ENCODE assay signal across 8 cellular contexts in the genomic region with DNA sequence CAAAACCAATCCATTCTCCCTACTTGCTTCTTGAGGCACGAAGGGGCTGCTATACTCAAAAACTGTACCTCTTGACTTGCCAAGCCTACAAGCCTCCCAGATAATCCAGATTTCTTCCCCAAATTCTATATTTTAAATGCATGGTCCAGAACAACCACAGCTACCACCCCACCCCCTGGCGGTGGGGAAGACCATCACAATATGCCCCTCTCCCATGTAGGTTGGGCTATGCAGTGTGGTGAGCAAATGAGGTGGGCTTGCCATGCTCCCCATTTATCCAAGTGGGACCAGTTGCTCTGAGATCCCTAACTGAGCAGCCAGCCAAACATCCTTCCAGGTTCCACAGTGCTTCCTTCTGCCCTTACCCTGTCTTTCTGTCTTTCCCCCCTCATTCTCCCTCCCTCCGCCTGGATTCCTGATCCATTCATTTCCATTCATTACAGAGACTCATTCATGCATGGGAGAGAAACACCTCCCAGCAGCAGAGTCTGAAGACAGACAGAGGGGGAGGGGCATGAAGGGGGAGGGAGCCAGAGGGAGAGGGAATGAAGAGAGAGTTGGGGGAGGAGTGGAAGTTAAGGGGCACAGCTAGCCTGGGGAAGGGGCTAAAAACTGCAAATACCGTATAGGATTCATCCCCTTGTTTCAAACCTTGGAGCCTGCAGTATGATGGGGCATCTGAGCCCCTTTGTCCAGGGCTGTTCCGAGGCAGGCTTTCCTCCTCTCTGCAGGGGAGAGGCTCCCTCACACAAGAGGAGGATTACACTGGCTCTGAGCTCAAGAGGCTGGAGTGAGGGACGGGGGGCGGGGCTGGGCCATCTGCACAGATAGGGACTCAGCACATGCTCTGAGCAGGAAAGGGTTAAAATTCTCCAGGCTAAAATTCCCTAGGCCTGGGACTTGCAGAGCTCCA. TPM values are rescaled to one million over a fixed set of nuclear protein-coding genes. Genes with fewer than 3 reads are reported as not detected.
A peak's percentile ranks its signal among the peaks of the same experiment; 100 is the strongest.
DNase-seq lines count a peak whose midpoint lies in the region; ATAC-seq and TF ChIP-seq lines count a peak whose summit lies in the region.
"Had no signal": no experiment of that assay in that cellular context is flagged by ENCODE, and none has a peak within 500 bp of the region (broad histone marks: within the 10 kb centered on the region; RNA-seq: fewer than 3 reads in every experiment).

No MANE protein-coding gene starts in this region.

- TF ChIP-seq CTCF in cardiac muscle cell (IDR thresholded peaks at IDR 0.05; ENCODE audit: low read depth, low read length) (peak; percentile 43), endothelial cell (IDR thresholded peaks at IDR 0.05; ENCODE audit: unreplicated experiment) (peak; percentile 72)

- peaks cover 3% of the 10 kb centered on the region for H3K27me3 ChIP-seq in cardiac muscle cell

- peaks cover 12% of the 10 kb centered on the region for H3K27me3 Mint-ChIP-seq in endothelial cell (ENCODE audit: unreplicated experiment)

- H3K9me3 Mint-ChIP-seq in endothelial cell (ENCODE audit: unreplicated experiment), result no peaks in the 10 kb centered on the region

- intact Hi-C loops in left ventricle myocardium superior (cut with micrococcal nuclease) (no loop called here), cardiac septum (cut with DNase I) (loop anchor here (2.0 to 5.0 kb wide), 3 partner anchors 13 to 77 kb away; a partner anchor contains a TSS)

- H3K27ac Mint-ChIP-seq in endothelial cell (ENCODE audit: unreplicated experiment), result no peak overlapping the region

- peaks cover 23% of the 10 kb centered on the region for H3K4me1 ChIP-seq in cardiac muscle cell (ENCODE audit: low read depth)

- H3K27ac ChIP-seq in cardiac muscle cell, result peak overlapping the region; percentile 20

- H3K4me3 ChIP-seq in cardiac muscle cell, result no peak overlapping the region

- peaks cover 14% of the 10 kb centered on the region for H3K4me1 Mint-ChIP-seq in endothelial cell (ENCODE audit: unreplicated experiment)

- H3K36me3 Mint-ChIP-seq in endothelial cell (ENCODE audit: low read depth, unreplicated experiment), result peaks cover 12% of the 10 kb centered on the region

- DNase-seq in cardiac muscle cell (ENCODE audit: low read depth in 1 of 2, low spot score in 1 of 2) (peak; percentile 16 to 75), left ventricle myocardium superior (no peak), endothelial cell (ENCODE audit: low spot score) (no peak), activated gamma-delta T cell treated with Interleukin-2 at 50 U/mL for 16 hours (no peak), cardiac septum (ENCODE audit: low spot score) (no peak)
- DNase-seq: CD4-positive, CD25-positive, alpha-beta regulatory T cell; stimulated activated CD4-positive, alpha-beta T cell treated with anti-CD3 and anti-CD28 coated beads, Interleukin-2, amount 100 ng/mL, for 48 hours had no signal

- H3K9me3 ChIP-seq in cardiac muscle cell (ENCODE audit: low read depth), result no peaks in the 10 kb centered on the region

- ATAC-seq in left ventricle myocardium superior, result no peak
- ATAC-seq in HG03442 (IDR thresholded peaks at IDR 0.05; ENCODE audit: unreplicated experiment), result no peak

- H3K36me3 ChIP-seq in cardiac muscle cell, result peaks cover 40% of the 10 kb centered on the region

- no peak overlapping the region for H3K4me3 Mint-ChIP-seq in endothelial cell (ENCODE audit: unreplicated experiment)

RNA-seq across cellular contexts. Expression of a gene that starts 4.4 kb away (rescaled TPM):
- 143 and 154 TPM in 2 replicates for total RNA-seq in cardiac muscle cell
- 49.5 and 77.0 TPM in 2 replicates for polyA plus RNA-seq in cardiac muscle cell
- total RNA-seq in left ventricle myocardium superior, result 57.0 TPM
- 27.0 TPM for total RNA-seq in endothelial cell (ENCODE audit: unreplicated experiment)
- 51.1 TPM for total RNA-seq in cardiac septum

RNA-seq across cellular contexts. Expression of a gene that starts 6.8 kb away (rescaled TPM):
- total RNA-seq in cardiac muscle cell (0.46 and 1.2 TPM in 2 replicates), left ventricle myocardium superior (0.20 TPM), endothelial cell (ENCODE audit: unreplicated experiment) (0.90 TPM), cardiac septum (0.48 TPM)
- 1.3 and 2.4 TPM in 2 replicates for polyA plus RNA-seq in cardiac muscle cell
- total RNA-seq: CD4-positive, CD25-positive, alpha-beta regulatory T cell had no signal
- polyA plus RNA-seq: CD4-positive, CD25-positive, alpha-beta regulatory T cell had no signal

RNA-seq across cellular contexts. Expression of a gene that starts 23.9 kb away (rescaled TPM):
- total RNA-seq in cardiac muscle cell (32.9 and 41.7 TPM in 2 replicates), left ventricle myocardium superior (23.1 TPM), endothelial cell (ENCODE audit: unreplicated experiment) (12.5 TPM), cardiac septum (26.3 TPM)
- polyA plus RNA-seq in cardiac muscle cell, result 26.4 and 31.6 TPM in 2 replicates

RNA-seq across cellular contexts. Expression of a gene that starts 36.4 kb away (rescaled TPM):
- total RNA-seq in cardiac muscle cell (not detected in 2 replicates), left ventricle myocardium superior (not detected), endothelial cell (ENCODE audit: unreplicated experiment) (not detected), cardiac septum (not detected)
- not detected in 2 replicates for polyA plus RNA-seq in cardiac muscle cell
- total RNA-seq: CD4-positive, CD25-positive, alpha-beta regulatory T cell had no signal
- polyA plus RNA-seq: CD4-positive, CD25-positive, alpha-beta regulatory T cell had no signal

RNA-seq across cellular contexts. Expression of a gene that starts 51.9 kb away (rescaled TPM):
- not detected in 2 replicates for total RNA-seq in cardiac muscle cell
- not detected in 2 replicates for polyA plus RNA-seq in cardiac muscle cell
- total RNA-seq in left ventricle myocardium superior, result not detected
- not detected for total RNA-seq in endothelial cell (ENCODE audit: unreplicated experiment)
- not detected for total RNA-seq in cardiac septum
- total RNA-seq: CD4-positive, CD25-positive, alpha-beta regulatory T cell had no signal
- polyA plus RNA-seq: CD4-positive, CD25-positive, alpha-beta regulatory T cell had no signal

Comparison
In these comparisons a context has a peak if more than half of its experiments do, and no peak if none do; other contexts are left out.
1. DNase-seq: peak in cardiac muscle cell (2 of 2); none in left ventricle myocardium superior (single experiment), endothelial cell (single experiment), activated gamma-delta T cell treated with Interleukin-2 at 50 U/mL for 16 hours (single experiment) and cardiac septum (single experiment).